ENCODE assay signal across 8 cellular contexts in genomic region chr5:136080113-136080482, GRCh38. TPM values are rescaled to one million over a fixed set of nuclear protein-coding genes. Genes with fewer than 3 reads are reported as not detected.
DNase-seq lines count a peak whose midpoint lies in the region; ATAC-seq and TF ChIP-seq lines count a peak whose summit lies in the region.

No MANE protein-coding gene starts in this region.

- H3K9ac ChIP-seq in IMR-90 (ENCODE audit: low read depth, low read length) (peak overlapping the region; percentile 37), fibroblast of lung (ENCODE audit: insufficient read depth, low read length) (no peak overlapping the region), skeletal muscle tissue (ENCODE audit: low read depth in 1 of 3, low read length in 3 of 3) (no peak overlapping the region)

- no peak for TF ChIP-seq POLR2A in IMR-90 (IDR thresholded peaks at IDR 0.05; ENCODE audit: low read depth, low read length)

- no peaks in the 10 kb centered on the region; the same call in 1 of the 2 replicates for H4K20me1 ChIP-seq in IMR-90 (ENCODE audit: insufficient read depth, low read length)
- H4K20me1 ChIP-seq in fibroblast of lung (ENCODE audit: control insufficient read depth, extremely low read depth, insufficient read depth, low read length), result no peaks in the 10 kb centered on the region

- TF ChIP-seq CTCF in IMR-90 (conservative IDR thresholded peaks at IDR 0.05; ENCODE audit: low read depth, low read length) (no peak), fibroblast of lung (conservative IDR thresholded peaks at IDR 0.05 in 1 of 2, IDR thresholded peaks at IDR 0.05 in 1 of 2; ENCODE audit: low read depth in 1 of 2, low read length in 2 of 2) (no peak)

- peak overlapping the region; percentile 88 for H3K4me2 ChIP-seq in IMR-90 (ENCODE audit: low read depth, low read length)
- H3K4me2 ChIP-seq in fibroblast of lung (ENCODE audit: extremely low read depth, insufficient read depth, low read length), result peak overlapping the region; percentile 19

- H3K36me3 ChIP-seq in IMR-90 (ENCODE audit: control insufficient read depth, insufficient read depth, low read length) (no peaks in the 10 kb centered on the region), fibroblast of lung (ENCODE audit: control insufficient read depth, insufficient read depth, low read length) (no peaks in the 10 kb centered on the region), skeletal muscle tissue (ENCODE audit: control insufficient read depth in 3 of 3, insufficient read depth in 3 of 3, low read length in 3 of 3) (no peaks in the 10 kb centered on the region)

- H2BK15ac ChIP-seq in IMR-90 (ENCODE audit: low read depth, low read length), result no peak overlapping the region

- H2BK120ac ChIP-seq in IMR-90 (ENCODE audit: low read depth, low read length), result peak overlapping the region; percentile 46; the same call in 1 of the 2 replicates

- H3K4me1 ChIP-seq in IMR-90 (ENCODE audit: control insufficient read depth, insufficient read depth, low read length) (no peaks in the 10 kb centered on the region), fibroblast of lung (ENCODE audit: control insufficient read depth, extremely low read depth, insufficient read depth, low read length) (peaks cover 2% of the 10 kb centered on the region), skeletal muscle tissue (ENCODE audit: control insufficient read depth in 3 of 3, insufficient read depth in 3 of 3, low read length in 3 of 3) (peaks cover 6 to 8% (median 7%) of the 10 kb centered on the region in 3 donors)

- POLR2A ChIA-PET in IMR-90 (lab: Charles Lee; ENCODE audit: unreplicated experiment), result no interaction called here

- H3K56ac ChIP-seq in IMR-90 (ENCODE audit: extremely low read depth, insufficient read depth, low read length), result no peak overlapping the region

- H3K4ac ChIP-seq in IMR-90 (ENCODE audit: low read depth, low read length), result peak overlapping the region; percentile 35

- no peaks in the 10 kb centered on the region for H3K79me1 ChIP-seq in IMR-90 (ENCODE audit: low read depth in 1 of 2, low read length in 2 of 2)

- peak overlapping the region; percentile 52; the same call in 1 of the 2 replicates for H2AK5ac ChIP-seq in IMR-90 (ENCODE audit: low read depth, low read length)

- CTCF ChIA-PET in IMR-90 (lab: Yijun Ruan, JAX), result interaction anchor here (1.1 kb wide), 1 partner anchor 130 kb away, joined by 3 read pairs; no protein-coding TSS in a partner anchor

- H2BK5ac ChIP-seq in IMR-90 (ENCODE audit: low read depth, low read length, poor library complexity, severe bottlenecking), result no peak overlapping the region

- H3K14ac ChIP-seq in IMR-90 (replicated peaks; ENCODE audit: low read depth, low read length), result peak overlapping the region; percentile 78

- DNase-seq in IMR-90, result no peak
- no peak for DNase-seq in fibroblast of lung (ENCODE audit: low read depth in 2 of 2)
- DNase-seq in NCI-H2081 treated with DMSO at 0.1 percent for 48 hours (lab: John Stamatoyannopoulos, UW), result no peak
- DNase-seq in C1 segment of cervical spinal cord (lab: John Stamatoyannopoulos, UW), result no peak
- no peak for DNase-seq in stimulated activated CD4-positive, alpha-beta T cell treated with anti-CD3 and anti-CD28 coated beads, Interleukin-4, amount 100 ng/mL, for 24 hours

- no TSS peak for BruUV-seq in IMR-90 (replicated peaks; lab: Mats Ljungman, UMichigan)

- H2AFZ ChIP-seq in IMR-90 (replicated peaks; ENCODE audit: low read length, poor library complexity), result peak overlapping the region; percentile 96
- H2AFZ ChIP-seq in fibroblast of lung (ENCODE audit: low read length), result no peak overlapping the region

- H3K18ac ChIP-seq in IMR-90 (ENCODE audit: low read depth, low read length), result peak overlapping the region; percentile 17; the same call in 1 of the 2 replicates

- H3K9me3 ChIP-seq in IMR-90 (ENCODE audit: control insufficient read depth, insufficient read depth, low read length), result no peaks in the 10 kb centered on the region
- H3K9me3 ChIP-seq in fibroblast of lung (ENCODE audit: control insufficient read depth, insufficient read depth, low read depth, low read length), result no peaks in the 10 kb centered on the region
- H3K9me3 ChIP-seq in skeletal muscle tissue (ENCODE audit: control insufficient read depth in 3 of 3, low read length in 3 of 3), result no peaks in the 10 kb centered on the region

- ATAC-seq in GM19438 (IDR thresholded peaks at IDR 0.05; ENCODE audit: low read depth, unreplicated experiment) (peak; percentile 7), IMR-90 (ENCODE audit: low read depth) (peak; percentile 5), HG03025 (IDR thresholded peaks at IDR 0.05; ENCODE audit: low FRiP score, unreplicated experiment) (no peak)

- peak overlapping the region; percentile 21 for H3K27ac ChIP-seq in IMR-90 (ENCODE audit: insufficient read depth, low read length)
- H3K27ac ChIP-seq in fibroblast of lung (ENCODE audit: insufficient read depth, low read length), result no peak overlapping the region
- no peak overlapping the region for H3K27ac ChIP-seq in skeletal muscle tissue (ENCODE audit: low read depth, low read length)

- in situ Hi-C loops in IMR-90 (cut with MboI; ENCODE audit: low sequenced_read_pairs), result loop anchor here (5.0 to 10.0 kb wide), 2 partner anchors 95 to 193 kb away; no protein-coding TSS in a partner anchor

- peaks cover 5% of the 10 kb centered on the region; the same call in 1 of the 2 replicates for H3K9me1 ChIP-seq in IMR-90 (ENCODE audit: insufficient read depth, low read length)

- H2BK20ac ChIP-seq in IMR-90 (ENCODE audit: low read depth, low read length), result peak overlapping the region; percentile 28; the same call in 1 of the 2 replicates

- H3K27me3 ChIP-seq in IMR-90 (ENCODE audit: control insufficient read depth, insufficient read depth, low read length) (peaks cover 3% of the 10 kb centered on the region; the same call in 1 of the 2 replicates), fibroblast of lung (ENCODE audit: control insufficient read depth, insufficient read depth, low read length) (no peaks in the 10 kb centered on the region), skeletal muscle tissue (ENCODE audit: control insufficient read depth in 3 of 3, insufficient read depth in 3 of 3, low read length in 3 of 3) (no peaks in the 10 kb centered on the region)

- TF ChIP-seq RAD21 in IMR-90 (IDR thresholded peaks at IDR 0.05; ENCODE audit: low read length), result no peak

- H4K91ac ChIP-seq in IMR-90 (ENCODE audit: insufficient read depth, low read depth, low read length), result no peak overlapping the region; the same call in 1 of the 2 replicates

- H3K4me3 ChIP-seq in IMR-90 (ENCODE audit: insufficient read depth, low read depth, low read length), result peak overlapping the region; percentile 41
- H3K4me3 ChIP-seq in fibroblast of lung (replicated peaks in 1 of 4; ENCODE audit: control extremely low read depth in 1 of 4, insufficient read depth in 1 of 4, low read depth in 3 of 4, low read length in 4 of 4), result peak overlapping the region in 2 of 4 experiments; percentile 38 to 84
- peak overlapping the region in 2 of 3 donors; percentile 16 to 31 for H3K4me3 ChIP-seq in skeletal muscle tissue (ENCODE audit: low read length in 3 of 3)

- H4K8ac ChIP-seq in IMR-90 (ENCODE audit: low read depth in 2 of 2, low read length in 2 of 2), result peak overlapping the region in 1 of 2 experiments; percentile 56; a peak in 1 of 4 replicates

- 12% methylated on average over 8 of the region's 13 CpGs; no CpG with 5 or more reads in 1 of the 2 experiments for WGBS in IMR-90 (ENCODE audit: extremely low coverage in 2 of 2, insufficient read length in 1 of 2), 2 experiments

- H3K23ac ChIP-seq in IMR-90 (ENCODE audit: low read depth, low read length), result peak overlapping the region; percentile 80

- intact Hi-C loops in IMR-90 (cut with micrococcal nuclease), result loop anchor here (1.0 kb wide), 1 partner anchor 22 kb away; no protein-coding TSS in a partner anchor

- dilution Hi-C loops in IMR-90 (cut with HindIII; ENCODE audit: low sequenced_read_pairs, unreplicated experiment), result no loop called here

- H2AK9ac ChIP-seq in IMR-90 (replicated peaks; ENCODE audit: low read depth, low read length, poor library complexity), result peak overlapping the region; percentile 20

- no peaks in the 10 kb centered on the region for H3K79me2 ChIP-seq in fibroblast of lung (ENCODE audit: control insufficient read depth, insufficient read depth, low read length)

- H4K5ac ChIP-seq in IMR-90 (ENCODE audit: low read depth, low read length), result peak overlapping the region; percentile 3; the same call in 1 of the 2 replicates

TF ChIP-seq in IMR-90, 13 proteins besides CTCF, POLR2A, EP300 and RAD21 (continues in another document):
- TF ChIP-seq BHLHE40 (IDR thresholded peaks at IDR 0.05; ENCODE audit: low read depth, low read length), result no peak
- TF ChIP-seq MXI1 (IDR thresholded peaks at IDR 0.05; ENCODE audit: borderline replicate concordance, low read depth, low read length), result no peak
- no peak for TF ChIP-seq CHD1 (IDR thresholded peaks at IDR 0.05; ENCODE audit: low read depth, low read length)
- no peak for TF ChIP-seq NFE2L2 (IDR thresholded peaks at IDR 0.05; ENCODE audit: low read depth, low read length)
- TF ChIP-seq, protein P1, sequence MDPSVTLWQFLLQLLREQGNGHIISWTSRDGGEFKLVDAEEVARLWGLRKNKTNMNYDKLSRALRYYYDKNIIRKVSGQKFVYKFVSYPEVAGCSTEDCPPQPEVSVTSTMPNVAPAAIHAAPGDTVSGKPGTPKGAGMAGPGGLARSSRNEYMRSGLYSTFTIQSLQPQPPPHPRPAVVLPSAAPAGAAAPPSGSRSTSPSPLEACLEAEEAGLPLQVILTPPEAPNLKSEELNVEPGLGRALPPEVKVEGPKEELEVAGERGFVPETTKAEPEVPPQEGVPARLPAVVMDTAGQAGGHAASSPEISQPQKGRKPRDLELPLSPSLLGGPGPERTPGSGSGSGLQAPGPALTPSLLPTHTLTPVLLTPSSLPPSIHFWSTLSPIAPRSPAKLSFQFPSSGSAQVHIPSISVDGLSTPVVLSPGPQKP (IDR thresholded peaks at IDR 0.05; ENCODE audit: borderline replicate concordance, low read depth, low read length), result no peak

RNA-seq across cellular contexts. Expression of gene TGFBI, which starts 51.3 kb away (rescaled TPM):
- 483 and 618 TPM in 2 replicates for total RNA-seq in IMR-90 (2012; rRNA removed)
- 1,362 and 1,551 TPM in 2 replicates for polyA plus RNA-seq in IMR-90 (2012; rRNA removed)
- 790 and 1,298 TPM in 2 replicates for polyA plus RNA-seq in IMR-90 (2012; cell fraction: cytosol; rRNA removed)
- polyA plus RNA-seq in IMR-90 (2012; cell fraction: nucleus; rRNA removed; ENCODE audit: low replicate concordance), result 1,060 and 1,205 TPM in 2 replicates
- 270 and 398 TPM in 2 replicates for total RNA-seq in fibroblast of lung
- 525 and 889 TPM in 2 replicates for polyA plus RNA-seq in fibroblast of lung
- 631 and 968 TPM in 2 replicates for polyA plus RNA-seq in fibroblast of lung (2012)
- polyA minus RNA-seq in fibroblast of lung (ENCODE audit: low replicate concordance), result 379 and 787 TPM in 2 replicates
- total RNA-seq in skeletal muscle tissue, result 204 TPM

RNA-seq across cellular contexts. Expression of gene SMAD5, which starts 52.5 kb away (rescaled TPM):
- total RNA-seq in IMR-90 (2012; rRNA removed), result 73.3 and 101 TPM in 2 replicates
- polyA plus RNA-seq in IMR-90 (2012; rRNA removed), result 25.7 and 37.4 TPM in 2 replicates
- polyA plus RNA-seq in IMR-90 (2012; cell fraction: cytosol; rRNA removed), result 5.3 and 8.1 TPM in 2 replicates
- 3.2 and 35.1 TPM in 2 replicates for polyA plus RNA-seq in IMR-90 (2012; cell fraction: nucleus; rRNA removed; ENCODE audit: low replicate concordance)
- 43.4 and 44.3 TPM in 2 replicates for total RNA-seq in fibroblast of lung
- polyA plus RNA-seq in fibroblast of lung, result 89.4 and 128 TPM in 2 replicates
- 27.1 and 31.8 TPM in 2 replicates for polyA plus RNA-seq in fibroblast of lung (2012)
- polyA minus RNA-seq in fibroblast of lung (ENCODE audit: low replicate concordance), result 26.4 and 34.5 TPM in 2 replicates
- total RNA-seq in skeletal muscle tissue, result 48.5 TPM
